In genomic region chr11:62665630-62666258, GRCh38 we compare ENCODE assay signal across 9 cellular contexts. TPM values are rescaled to one million over a fixed set of nuclear protein-coding genes. Genes with fewer than 3 reads are reported as not detected.
DNase-seq lines count a peak whose midpoint lies in the region; ATAC-seq, FAIRE-seq and TF ChIP-seq lines count a peak whose summit lies in the region.
"Had no signal": no experiment of that assay in that cellular context is flagged by ENCODE, and none has a peak within 500 bp of the region (broad histone marks: within the 10 kb centered on the region; RNA-seq: fewer than 3 reads in every experiment).

No MANE protein-coding gene starts in this region.

- peak; percentile 47 for FAIRE-seq in GM12891 (lab: Jason Lieb, UNC)
- FAIRE-seq: islet of Langerhans had no signal

- H2AFZ ChIP-seq in PC-3 (ENCODE audit: low read length) = no peak overlapping the region

- TF ChIP-seq POLR2A in GM12891 (IDR thresholded peaks at IDR 0.05; ENCODE audit: low read depth, low read length) = no peak
- no peak for TF ChIP-seq POLR2A in upper lobe of left lung (IDR thresholded peaks at IDR 0.05)

- peaks cover 65% of the 10 kb centered on the region for H3K79me2 ChIP-seq in PC-3 (ENCODE audit: low read length)

- 4 to 8% methylated on average over 15 to 38 of the region's 38 CpGs for WGBS in upper lobe of left lung, 2 donors

- peaks cover 13% of the 10 kb centered on the region for H3F3A ChIP-seq in PC-3 (ENCODE audit: low read length, unreplicated experiment)

- H3K4me1 ChIP-seq in PC-3 (ENCODE audit: insufficient read depth, low read length) (peaks cover 32% of the 10 kb centered on the region), upper lobe of left lung (peaks cover 28 to 44% (median 34%) of the 10 kb centered on the region in 4 donors)

- intact Hi-C loops in PC-3 (cut with micrococcal nuclease) = no loop called here

- TF ChIP-seq CTCF in PC-3 (conservative IDR thresholded peaks at IDR 0.05; ENCODE audit: low read depth, low read length) (no peak), fibroblast of the aortic adventitia (IDR thresholded peaks at IDR 0.05; ENCODE audit: insufficient read depth, low read length) (no peak), upper lobe of left lung (IDR thresholded peaks at IDR 0.05) (no peak)

- H3K27me3 ChIP-seq in PC-3 (ENCODE audit: low read length) = no peaks in the 10 kb centered on the region
- H3K27me3 ChIP-seq in upper lobe of left lung = no peaks in the 10 kb centered on the region

- peak overlapping the region; percentile 92 for H3K9ac ChIP-seq in PC-3 (ENCODE audit: low read length)

- POLR2A ChIA-PET in PC-3 (lab: Charles Lee; ENCODE audit: unreplicated experiment) = interaction anchor here (0.6 to 2.1 kb wide), 15 partner anchors 9 to 216 kb away, joined by 3 to 22 read pairs (median 6); partner anchors contain the start of genes EEF1G, INTS5, MTA2 and TUT1

- ATAC-seq in HG02763 (IDR thresholded peaks at IDR 0.05; ENCODE audit: unreplicated experiment) (peak; percentile 18), PC-3 (peak; percentile 16), upper lobe of left lung (ENCODE audit: low FRiP score in 2 of 2) (peak; percentile 72 to 78)

- DNase-seq in GM12891 (ENCODE audit: insufficient read length, low spot score) = no peak
- DNase-seq in PC-3 = no peak
- peak; percentile 48 for DNase-seq in activated effector memory CD4-positive, alpha-beta T cell treated with Interleukin-2 at 50 U/mL for 16 hours
- DNase-seq in fibroblast of the aortic adventitia (ENCODE audit: low read depth) = peak; percentile 74
- peak; percentile 44 for DNase-seq in occipital lobe (lab: John Stamatoyannopoulos, UW)
- peak in 1 of 2 donors; percentile 46 for DNase-seq in upper lobe of left lung
- no peak for DNase-seq in GOT3 (lab: John Stamatoyannopoulos, UW)

- H3K27ac ChIP-seq in PC-3 (ENCODE audit: low read length) (peak overlapping the region; percentile 30), upper lobe of left lung (peak overlapping the region; percentile 77 to 97 (median 90))

- peaks cover 16% of the 10 kb centered on the region for H3K36me3 ChIP-seq in PC-3 (ENCODE audit: low read depth, low read length)
- peaks cover 3 to 24% (median 13%) of the 10 kb centered on the region in 4 donors for H3K36me3 ChIP-seq in upper lobe of left lung

- H3K4me3 ChIP-seq in PC-3 (ENCODE audit: low read length) (peak overlapping the region; percentile 98), fibroblast of the aortic adventitia (ENCODE audit: low read depth, low read length) (peak overlapping the region; percentile 97), upper lobe of left lung (peak overlapping the region; percentile 14 to 95 (median 72))

- BruUV-seq in PC-3 (replicated peaks; lab: Mats Ljungman, UMichigan) = no TSS peak

- TF ChIP-seq EP300 in upper lobe of left lung (IDR thresholded peaks at IDR 0.05) = no peak

- peaks cover 14% of the 10 kb centered on the region; the same call in 1 of the 2 replicates for H4K20me1 ChIP-seq in PC-3 (ENCODE audit: low read length)

- no peaks in the 10 kb centered on the region for H3K9me2 ChIP-seq in PC-3 (replicated peaks; ENCODE audit: low read length)

- H3K4me2 ChIP-seq in PC-3 (ENCODE audit: low read length) = peak overlapping the region; percentile 93

- H3K9me3 ChIP-seq in PC-3 (ENCODE audit: low read length) (no peaks in the 10 kb centered on the region), upper lobe of left lung (no peaks in the 10 kb centered on the region)

- CTCF ChIA-PET in PC-3 (lab: Charles Lee) = interaction anchor here (1.1 to 1.7 kb wide), 3 partner anchors 15 to 54 kb away, joined by 3 to 6 read pairs (median 6); partner anchors contain the start of gene B3GAT3

TF ChIP-seq in GM12891, 5 proteins besides CTCF, POLR2A, EP300 and RAD21:
- no peak for TF ChIP-seq SPI1 (IDR thresholded peaks at IDR 0.05; ENCODE audit: low read depth, low read length)
- 0 out of 2 replicates have a peak, but pooled peaks have one; percentile 3 for TF ChIP-seq POLR2AphosphoS5 (IDR thresholded peaks at IDR 0.05; ENCODE audit: low read depth, low read length)

RNA-seq across cellular contexts. Expression of gene CSKMT, which starts 0.6 kb away (rescaled TPM):
- polyA plus RNA-seq in GM12891 (2012; ENCODE audit: low read depth, missing spikeins) = 26.6 TPM
- total RNA-seq in PC-3 (2014; rRNA removed) (12.9 and 16.3 TPM in 2 replicates), fibroblast of the aortic adventitia (ENCODE audit: low replicate concordance) (9.8 and 10.8 TPM in 2 replicates), occipital lobe (11.5 TPM), upper lobe of left lung (10 to 100 TPM in 3 of 6 donors, 1 to 10 TPM in 3; 5.7 to 16.0 (median 10.0) TPM)

RNA-seq across cellular contexts. Expression of gene C11orf98, which starts 0.7 kb away (rescaled TPM):
- polyA plus RNA-seq in GM12891 (2012; ENCODE audit: low read depth, missing spikeins) = 121 TPM
- 236 and 302 TPM in 2 replicates for total RNA-seq in PC-3 (2014; rRNA removed)
- 14.2 and 48.2 TPM in 2 replicates for total RNA-seq in fibroblast of the aortic adventitia (ENCODE audit: low replicate concordance)
- total RNA-seq in occipital lobe = 23.7 TPM
- 10 to 100 TPM; 16.8 to 42.0 (median 30.6) TPM for total RNA-seq in upper lobe of left lung

RNA-seq across cellular contexts. Expression of gene UQCC3, which starts 5.7 kb away (rescaled TPM):
- 8.1 TPM for polyA plus RNA-seq in GM12891 (2012; ENCODE audit: low read depth, missing spikeins)
- total RNA-seq in PC-3 (2014; rRNA removed) (83.6 and 95.6 TPM in 2 replicates), fibroblast of the aortic adventitia (ENCODE audit: low replicate concordance) (6.8 and 31.3 TPM in 2 replicates), occipital lobe (6.9 TPM), upper lobe of left lung (10 to 100 TPM in 1 of 6 donors, 1 to 10 TPM in 5; 5.0 to 12.6 (median 6.7) TPM)

RNA-seq across cellular contexts. Expression of gene LBHD1, which starts 6.3 kb away (rescaled TPM):
- 8.5 TPM for polyA plus RNA-seq in GM12891 (2012; ENCODE audit: low read depth, missing spikeins)
- total RNA-seq in PC-3 (2014; rRNA removed) = 4.7 and 9.7 TPM in 2 replicates
- 4.2 and 4.5 TPM in 2 replicates for total RNA-seq in fibroblast of the aortic adventitia (ENCODE audit: low replicate concordance)
- 0.94 TPM for total RNA-seq in occipital lobe
- total RNA-seq in upper lobe of left lung = 10 to 100 TPM in 1 of 6 donors, 1 to 10 TPM in 5; 3.6 to 19.9 (median 6.8) TPM

RNA-seq across cellular contexts. Expression of gene INTS5, which starts 12.6 kb away (rescaled TPM):
- 11.7 TPM for polyA plus RNA-seq in GM12891 (2012; ENCODE audit: low read depth, missing spikeins)
- total RNA-seq in PC-3 (2014; rRNA removed) (31.0 and 32.5 TPM in 2 replicates), fibroblast of the aortic adventitia (ENCODE audit: low replicate concordance) (20.9 and 21.8 TPM in 2 replicates), occipital lobe (20.3 TPM), upper lobe of left lung (10 to 100 TPM in 5 of 6 donors, 1 to 10 TPM in 1; 9.5 to 31.5 (median 19.8) TPM)

Comparison
In these comparisons a context has a peak if more than half of its experiments do, and no peak if none do; other contexts are left out.
1. DNase-seq: peak in activated effector memory CD4-positive, alpha-beta T cell treated with Interleukin-2 at 50 U/mL for 16 hours (single experiment), fibroblast of the aortic adventitia (single experiment) and occipital lobe (single experiment); none in GM12891 (single experiment), PC-3 (single experiment) and GOT3 (single experiment).
2. ATAC-seq: peak in every context shown above with its lines; median percentile 75 in upper lobe of left lung; 18 in HG02763; 16 in PC-3.
3. Peak in every context shown above with its lines, with median percentiles within 50 percentile points of each other: H3K4me3 ChIP-seq.